In genomic region chr10:73095479-73096021, GRCh38 we compare ENCODE assay signal across 8 cellular contexts. TPM values are rescaled to one million over a fixed set of nuclear protein-coding genes. Genes with fewer than 3 reads are reported as not detected.
A peak's percentile ranks its signal among the peaks of the same experiment; 100 is the strongest.
DNase-seq lines count a peak whose midpoint lies in the region; ATAC-seq and TF ChIP-seq lines count a peak whose summit lies in the region.

No MANE protein-coding gene starts in this region.

- ATAC-seq in HG02943 (IDR thresholded peaks at IDR 0.05; ENCODE audit: low read depth, unreplicated experiment) (peak; percentile 2), HG03520 (IDR thresholded peaks at IDR 0.05; ENCODE audit: unreplicated experiment) (no peak)

- H3K36me3 ChIP-seq in SK-N-MC (ENCODE audit: insufficient read depth, low read length) (no peaks in the 10 kb centered on the region), ascending aorta (no peaks in the 10 kb centered on the region)

- H3K27ac ChIP-seq in SK-N-MC (peak overlapping the region; percentile 83), ascending aorta (peak overlapping the region; percentile 95 to 96)

- H3K27me3 ChIP-seq in ascending aorta = no peaks in the 10 kb centered on the region

- no peaks in the 10 kb centered on the region for H3K9me3 ChIP-seq in SK-N-MC (ENCODE audit: low read depth, low read length)
- no peaks in the 10 kb centered on the region for H3K9me3 ChIP-seq in ascending aorta

- intact Hi-C loops in ascending aorta (cut with DNase I) = loop anchor here (1.0 to 2.0 kb wide), 3 partner anchors 63 to 157 kb away; partner anchors contain the start of genes ECD, FAM149B1 and MRPS16

- peak overlapping the region; percentile 73 for H3K9ac ChIP-seq in SK-N-MC (ENCODE audit: insufficient read length)

- H3K4me3 ChIP-seq in SK-N-MC = peak overlapping the region; percentile 83
- H3K4me3 ChIP-seq in ascending aorta = peak overlapping the region; percentile 87

- no peak for TF ChIP-seq CTCF in ascending aorta (IDR thresholded peaks at IDR 0.05)

- H3K4me1 ChIP-seq in ascending aorta = peaks cover 6 to 15% of the 10 kb centered on the region in 2 donors

- DNase-seq in C1 segment of cervical spinal cord (lab: John Stamatoyannopoulos, UW) (peak in 11 of 14 donors; percentile 20 to 65 (median 32)), SK-N-MC (ENCODE audit: low read depth, low spot score) (no peak), ascending aorta (ENCODE audit: low spot score in 2 of 2) (peak in 1 of 2 donors; percentile 83), hepatic stellate cell (ENCODE audit: low spot score) (peak; percentile 68), retina (peak; percentile 68)
- DNase-seq in activated CD4-positive, CD25-positive, alpha-beta regulatory T cell (lab: John Stamatoyannopoulos, UW) = no peak

RNA-seq across cellular contexts. Expression of gene P4HA1, which starts 1.1 kb away (rescaled TPM):
- total RNA-seq in ascending aorta = 6.9 TPM

RNA-seq across cellular contexts. Expression of gene NUDT13, which starts 14.7 kb away (rescaled TPM):
- 7.6 TPM for total RNA-seq in ascending aorta

Comparison
In these comparisons a context has a peak if more than half of its experiments do, and no peak if none do; other contexts are left out.
1. DNase-seq: peak in C1 segment of cervical spinal cord (11 of 14), hepatic stellate cell (single experiment) and retina (single experiment); none in SK-N-MC (single experiment) and activated CD4-positive, CD25-positive, alpha-beta regulatory T cell (0 of 4).